In the genomic region with DNA sequence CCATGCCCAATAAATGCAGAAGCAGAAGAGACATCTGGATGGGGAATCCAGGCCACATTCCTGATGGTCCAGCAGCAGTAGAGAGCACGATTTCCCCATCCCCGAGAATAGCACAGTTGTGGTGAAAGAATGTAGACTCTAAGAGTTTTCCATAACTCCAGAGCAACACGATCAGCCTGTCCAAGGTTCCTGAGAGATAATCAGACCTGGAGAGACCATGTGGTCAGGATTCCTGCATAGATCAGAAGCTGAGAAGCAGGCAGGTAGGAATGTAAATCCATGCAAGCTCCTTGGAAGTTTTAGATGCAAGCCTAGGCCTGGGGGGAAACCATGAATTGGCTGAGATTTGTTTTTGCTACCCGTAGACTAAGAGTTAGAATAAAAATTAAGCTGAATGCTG, we compare ENCODE assay signal across 1 cellular context.
TF ChIP-seq lines count a peak whose summit lies in the region.

No MANE protein-coding gene starts in this region.

TF ChIP-seq in WTC11, 78 proteins besides CTCF, POLR2A, EP300 and RAD21 (continued from another document):
- TF ChIP-seq, protein P1, sequence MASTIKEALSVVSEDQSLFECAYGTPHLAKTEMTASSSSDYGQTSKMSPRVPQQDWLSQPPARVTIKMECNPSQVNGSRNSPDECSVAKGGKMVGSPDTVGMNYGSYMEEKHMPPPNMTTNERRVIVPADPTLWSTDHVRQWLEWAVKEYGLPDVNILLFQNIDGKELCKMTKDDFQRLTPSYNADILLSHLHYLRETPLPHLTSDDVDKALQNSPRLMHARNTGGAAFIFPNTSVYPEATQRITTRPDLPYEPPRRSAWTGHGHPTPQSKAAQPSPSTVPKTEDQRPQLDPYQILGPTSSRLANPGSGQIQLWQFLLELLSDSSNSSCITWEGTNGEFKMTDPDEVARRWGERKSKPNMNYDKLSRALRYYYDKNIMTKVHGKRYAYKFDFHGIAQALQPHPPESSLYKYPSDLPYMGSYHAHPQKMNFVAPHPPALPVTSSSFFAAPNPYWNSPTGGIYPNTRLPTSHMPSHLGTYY (CRISPR knock-in tag; IDR thresholded peaks at IDR 0.05) = no peak
- TF ChIP-seq, protein P2, sequence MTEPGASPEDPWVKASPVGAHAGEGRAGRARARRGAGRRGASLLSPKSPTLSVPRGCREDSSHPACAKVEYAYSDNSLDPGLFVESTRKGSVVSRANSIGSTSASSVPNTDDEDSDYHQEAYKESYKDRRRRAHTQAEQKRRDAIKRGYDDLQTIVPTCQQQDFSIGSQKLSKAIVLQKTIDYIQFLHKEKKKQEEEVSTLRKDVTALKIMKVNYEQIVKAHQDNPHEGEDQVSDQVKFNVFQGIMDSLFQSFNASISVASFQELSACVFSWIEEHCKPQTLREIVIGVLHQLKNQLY (CRISPR knock-in tag; IDR thresholded peaks at IDR 0.05) = no peak
- TF ChIP-seq CREM (CRISPR knock-in tag; IDR thresholded peaks at IDR 0.05) = no peak
- TF ChIP-seq EMX1 (CRISPR knock-in tag; IDR thresholded peaks at IDR 0.05) = no peak
- TF ChIP-seq, protein P3, sequence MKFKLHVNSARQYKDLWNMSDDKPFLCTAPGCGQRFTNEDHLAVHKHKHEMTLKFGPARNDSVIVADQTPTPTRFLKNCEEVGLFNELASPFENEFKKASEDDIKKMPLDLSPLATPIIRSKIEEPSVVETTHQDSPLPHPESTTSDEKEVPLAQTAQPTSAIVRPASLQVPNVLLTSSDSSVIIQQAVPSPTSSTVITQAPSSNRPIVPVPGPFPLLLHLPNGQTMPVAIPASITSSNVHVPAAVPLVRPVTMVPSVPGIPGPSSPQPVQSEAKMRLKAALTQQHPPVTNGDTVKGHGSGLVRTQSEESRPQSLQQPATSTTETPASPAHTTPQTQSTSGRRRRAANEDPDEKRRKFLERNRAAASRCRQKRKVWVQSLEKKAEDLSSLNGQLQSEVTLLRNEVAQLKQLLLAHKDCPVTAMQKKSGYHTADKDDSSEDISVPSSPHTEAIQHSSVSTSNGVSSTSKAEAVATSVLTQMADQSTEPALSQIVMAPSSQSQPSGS (CRISPR knock-in tag; IDR thresholded peaks at IDR 0.05; ENCODE audit: borderline replicate concordance, low read depth) = no peak
- TF ChIP-seq, protein P4, sequence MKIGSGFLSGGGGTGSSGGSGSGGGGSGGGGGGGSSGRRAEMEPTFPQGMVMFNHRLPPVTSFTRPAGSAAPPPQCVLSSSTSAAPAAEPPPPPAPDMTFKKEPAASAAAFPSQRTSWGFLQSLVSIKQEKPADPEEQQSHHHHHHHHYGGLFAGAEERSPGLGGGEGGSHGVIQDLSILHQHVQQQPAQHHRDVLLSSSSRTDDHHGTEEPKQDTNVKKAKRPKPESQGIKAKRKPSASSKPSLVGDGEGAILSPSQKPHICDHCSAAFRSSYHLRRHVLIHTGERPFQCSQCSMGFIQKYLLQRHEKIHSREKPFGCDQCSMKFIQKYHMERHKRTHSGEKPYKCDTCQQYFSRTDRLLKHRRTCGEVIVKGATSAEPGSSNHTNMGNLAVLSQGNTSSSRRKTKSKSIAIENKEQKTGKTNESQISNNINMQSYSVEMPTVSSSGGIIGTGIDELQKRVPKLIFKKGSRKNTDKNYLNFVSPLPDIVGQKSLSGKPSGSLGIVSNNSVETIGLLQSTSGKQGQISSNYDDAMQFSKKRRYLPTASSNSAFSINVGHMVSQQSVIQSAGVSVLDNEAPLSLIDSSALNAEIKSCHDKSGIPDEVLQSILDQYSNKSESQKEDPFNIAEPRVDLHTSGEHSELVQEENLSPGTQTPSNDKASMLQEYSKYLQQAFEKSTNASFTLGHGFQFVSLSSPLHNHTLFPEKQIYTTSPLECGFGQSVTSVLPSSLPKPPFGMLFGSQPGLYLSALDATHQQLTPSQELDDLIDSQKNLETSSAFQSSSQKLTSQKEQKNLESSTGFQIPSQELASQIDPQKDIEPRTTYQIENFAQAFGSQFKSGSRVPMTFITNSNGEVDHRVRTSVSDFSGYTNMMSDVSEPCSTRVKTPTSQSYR (CRISPR knock-in tag; IDR thresholded peaks at IDR 0.05) = no peak
- TF ChIP-seq JAZF1 (CRISPR knock-in tag; IDR thresholded peaks at IDR 0.05) = no peak
